ENCODE assay signal across 1 cellular context in genomic region chr6:48136856-48137255, GRCh38.
TF ChIP-seq lines count a peak whose summit lies in the region.

No MANE protein-coding gene starts in this region.

TF ChIP-seq in H1, 55 proteins besides CTCF, POLR2A, EP300 and RAD21:
- TF ChIP-seq USF2 (IDR thresholded peaks at IDR 0.05; ENCODE audit: low read length): no peak
- no peak for TF ChIP-seq FOSL1 (IDR thresholded peaks at IDR 0.05; ENCODE audit: insufficient read depth, low read depth, low read length)
- no peak for TF ChIP-seq MAFK (IDR thresholded peaks at IDR 0.05; ENCODE audit: low read depth, low read length)
- no peak for TF ChIP-seq PHF8 (conservative IDR thresholded peaks at IDR 0.05; ENCODE audit: low read depth, low read length)
- no peak for TF ChIP-seq RNF2 (IDR thresholded peaks at IDR 0.05; ENCODE audit: borderline replicate concordance, low read depth, low read length, missing control alignments, poor library complexity, severe bottlenecking)
- no peak for TF ChIP-seq YY1 (IDR thresholded peaks at IDR 0.05; ENCODE audit: low read depth, low read length)
- TF ChIP-seq BCL11A (IDR thresholded peaks at IDR 0.05; ENCODE audit: low read depth in 2 of 2, low read length in 2 of 2): no peak
- no peak for TF ChIP-seq RBBP5 (IDR thresholded peaks at IDR 0.05; ENCODE audit: borderline replicate concordance, low read depth, low read length)
